ENCODE assay signal across 11 cellular contexts in the genomic region with DNA sequence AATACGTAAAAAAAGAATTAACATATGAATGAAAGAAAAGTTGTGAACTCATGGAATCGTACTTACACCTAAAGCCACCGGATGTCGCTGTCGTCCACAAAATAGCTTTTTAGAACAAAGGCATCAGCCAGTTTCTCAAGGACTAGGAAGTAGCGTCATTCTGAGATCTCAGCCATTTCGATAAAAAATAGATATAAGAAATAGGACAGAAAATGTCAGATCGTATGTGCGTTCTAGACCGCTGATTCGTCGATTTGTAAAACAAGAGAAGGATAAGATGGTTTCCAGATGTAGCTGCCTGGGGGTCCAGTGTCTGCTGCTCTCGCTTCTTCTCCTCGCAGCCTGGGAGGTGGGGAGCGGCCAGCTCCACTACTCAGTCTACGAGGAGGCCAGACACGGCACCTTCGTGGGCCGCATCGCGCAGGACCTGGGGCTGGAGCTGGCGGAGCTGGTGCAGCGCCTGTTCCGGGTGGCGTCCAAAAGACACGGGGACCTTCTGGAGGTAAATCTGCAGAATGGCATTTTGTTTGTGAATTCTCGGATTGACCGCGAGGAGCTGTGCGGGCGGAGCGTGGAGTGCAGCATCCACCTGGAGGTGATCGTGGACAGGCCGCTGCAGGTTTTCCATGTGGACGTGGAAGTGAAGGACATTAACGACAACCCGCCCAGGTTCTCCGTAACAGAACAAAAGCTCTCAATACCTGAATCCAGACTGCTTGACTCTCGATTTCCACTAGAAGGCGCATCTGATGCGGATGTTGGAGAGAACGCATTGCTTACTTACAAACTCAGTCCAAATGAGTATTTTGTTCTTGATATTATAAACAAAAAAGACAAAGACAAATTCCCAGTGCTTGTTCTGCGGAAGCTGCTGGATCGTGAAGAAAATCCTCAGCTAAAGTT. TPM values are rescaled to one million over a fixed set of nuclear protein-coding genes. Genes with fewer than 3 reads are reported as not detected.
A peak's percentile ranks its signal among the peaks of the same experiment; 100 is the strongest.
DNase-seq lines count a peak whose midpoint lies in the region; ATAC-seq and TF ChIP-seq lines count a peak whose summit lies in the region.
"Had no signal": no experiment of that assay in that cellular context is flagged by ENCODE, and none has a peak within 500 bp of the region (broad histone marks: within the 10 kb centered on the region; RNA-seq: fewer than 3 reads in every experiment).

PCDHA10 (plus strand) TSS at position 126 of the 903 bp plus-strand sequence; CDS start at position 278, 152 bp downstream.

- no peaks in the 10 kb centered on the region for H3K27me3 ChIP-seq in DOHH2 (ENCODE audit: control insufficient read depth, low read length)
- H3K27me3 ChIP-seq in duodenal mucosa (ENCODE audit: control insufficient read depth in 1 of 2, insufficient read depth in 2 of 2, low read length in 2 of 2): no peaks in the 10 kb centered on the region
- H3K27me3 ChIP-seq in neuronal stem cell (ENCODE audit: control insufficient read depth in 3 of 3, insufficient read depth in 3 of 3, low read depth in 1 of 3, low read length in 3 of 3): no peaks in the 10 kb centered on the region

- H3K27me3 Mint-ChIP-seq in T-helper 17 cell: peaks cover 25% of the 10 kb centered on the region
- H3K27me3 Mint-ChIP-seq: IgD-negative memory B cell had no signal

- no CpG with 5 or more reads among the region's 44 CpGs for WGBS in neuronal stem cell (ENCODE audit: extremely low coverage in 2 of 2, insufficient read length in 2 of 2, insufficient replicate concordance in 1 of 2), 2 donors

- H3K23ac ChIP-seq in neuronal stem cell (ENCODE audit: low read depth, low read length, poor library complexity): no peak within 1 kb of the TSS

- H3K27ac ChIP-seq in DOHH2 (ENCODE audit: low read depth, low read length): no peak within 1 kb of the TSS
- H3K27ac ChIP-seq in duodenal mucosa (ENCODE audit: low read depth, low read length): no peak within 1 kb of the TSS
- no peak within 1 kb of the TSS for H3K27ac ChIP-seq in neuronal stem cell (replicated peaks; ENCODE audit: low read length)

- no peak within 1 kb of the TSS for H2BK5ac ChIP-seq in neuronal stem cell (ENCODE audit: low read length)

- H3K4me2 ChIP-seq in DOHH2 (ENCODE audit: low read length) (no peak within 1 kb of the TSS), neuronal stem cell (ENCODE audit: insufficient read depth, low read length, poor library complexity, severe bottlenecking) (no peak within 1 kb of the TSS)

- no peaks in the 10 kb centered on the region for H3K4me1 Mint-ChIP-seq in T-helper 17 cell
- H3K4me1 Mint-ChIP-seq: IgD-negative memory B cell had no signal

- no peaks in the 10 kb centered on the region for H3K36me3 ChIP-seq in DOHH2 (ENCODE audit: control insufficient read depth, low read length)
- H3K36me3 ChIP-seq in duodenal mucosa (ENCODE audit: control insufficient read depth in 1 of 2, insufficient read depth in 2 of 2, low read length in 2 of 2): no peaks in the 10 kb centered on the region
- peaks cover 0 to 11% of the 10 kb centered on the region in 2 donors for H3K36me3 ChIP-seq in neuronal stem cell (replicated peaks in 1 of 2; ENCODE audit: control insufficient read depth in 2 of 2, insufficient read depth in 2 of 2, low read length in 2 of 2)

- H2BK12ac ChIP-seq in neuronal stem cell (ENCODE audit: low read length): no peak within 1 kb of the TSS

- H3K9ac ChIP-seq in duodenal mucosa (ENCODE audit: low read depth in 1 of 2, low read length in 2 of 2) (no peak within 1 kb of the TSS), neuronal stem cell (ENCODE audit: low read depth, low read length, poor library complexity) (peak within 1 kb of the TSS; percentile 44)

- H3K27ac Mint-ChIP-seq in T-helper 17 cell: no peak within 1 kb of the TSS
- H3K27ac Mint-ChIP-seq: IgD-negative memory B cell had no signal

- no peak within 1 kb of the TSS for H4K91ac ChIP-seq in neuronal stem cell (ENCODE audit: low read depth, low read length, poor library complexity)

- H3K4me1 ChIP-seq in DOHH2 (ENCODE audit: control insufficient read depth, low read length): no peaks in the 10 kb centered on the region
- no peaks in the 10 kb centered on the region for H3K4me1 ChIP-seq in duodenal mucosa (ENCODE audit: control insufficient read depth in 1 of 2, insufficient read depth in 2 of 2, low read length in 2 of 2)
- H3K4me1 ChIP-seq in neuronal stem cell (ENCODE audit: control insufficient read depth in 2 of 2, insufficient read depth in 1 of 2, low read depth in 1 of 2, low read length in 2 of 2): no peaks in the 10 kb centered on the region

- H3K9me2 ChIP-seq in DOHH2 (replicated peaks; ENCODE audit: control insufficient read depth, low read length): no peaks in the 10 kb centered on the region

- no peaks in the 10 kb centered on the region for H3K79me2 ChIP-seq in DOHH2 (ENCODE audit: control insufficient read depth, low read length)

- H3K4me3 ChIP-seq in DOHH2 (ENCODE audit: low read length) (no peak within 1 kb of the TSS), duodenal mucosa (ENCODE audit: low read depth in 1 of 2, low read length in 2 of 2) (peak within 1 kb of the TSS; percentile 22 to 43), neuronal stem cell (ENCODE audit: low read length in 2 of 2) (peak within 1 kb of the TSS in 1 of 2 donors; percentile 74)

- no peak within 1 kb of the TSS for H4K8ac ChIP-seq in neuronal stem cell (ENCODE audit: low read depth, low read length)

- peak; percentile 18 for TF ChIP-seq CTCF in DOHH2 (IDR thresholded peaks at IDR 0.05; ENCODE audit: low read depth, low read length, poor library complexity, severe bottlenecking)

- H3K4ac ChIP-seq in neuronal stem cell (ENCODE audit: low read length): no peak within 1 kb of the TSS

- no peak within 1 kb of the TSS for H2AK5ac ChIP-seq in neuronal stem cell (ENCODE audit: low read depth, low read length)

- H3K9me3 ChIP-seq in DOHH2 (ENCODE audit: control insufficient read depth, insufficient read depth, low read length): no peaks in the 10 kb centered on the region
- peaks cover 15 to 27% of the 10 kb centered on the region in 2 donors for H3K9me3 ChIP-seq in duodenal mucosa (ENCODE audit: control insufficient read depth in 1 of 2, low read length in 2 of 2)
- H3K9me3 ChIP-seq in neuronal stem cell (replicated peaks in 1 of 2; ENCODE audit: control insufficient read depth in 2 of 2, insufficient read depth in 1 of 2, low read depth in 1 of 2, low read length in 2 of 2): peaks cover 5 to 34% of the 10 kb centered on the region in 2 donors
- no peaks in the 10 kb centered on the region for H3K9me3 ChIP-seq in T-helper 17 cell (ENCODE audit: control insufficient read depth, low read length, poor library complexity, severe bottlenecking)

- no peaks in the 10 kb centered on the region for H3F3A ChIP-seq in DOHH2 (ENCODE audit: control insufficient read depth, insufficient read depth)

- no peak for ATAC-seq in T-helper 17 cell
- ATAC-seq in GM19023 (IDR thresholded peaks at IDR 0.05; ENCODE audit: unreplicated experiment): no peak

- no peak within 1 kb of the TSS for H2BK120ac ChIP-seq in neuronal stem cell (ENCODE audit: low read depth, low read length)

- DNase-seq in NCI-H1930 (lab: John Stamatoyannopoulos, UW): peak; percentile 0 to 4
- peak; percentile 24 for DNase-seq in neuronal stem cell (ENCODE audit: low spot score)
- no peak for DNase-seq in T-helper 17 cell
- DNase-seq in NCI-H2196 (lab: John Stamatoyannopoulos, UW; ENCODE audit: unreplicated experiment): no peak
- DNase-seq in stimulated activated naive CD4-positive, alpha-beta T cell treated with Interleukin-2 at 50 U/mL for 16 hours (lab: John Stamatoyannopoulos, UW): no peak
- DNase-seq: activated gamma-delta T cell, foreskin fibroblast had no signal

- no peaks in the 10 kb centered on the region for H4K20me1 ChIP-seq in DOHH2 (ENCODE audit: control insufficient read depth, insufficient read depth, low read depth, low read length)

- H3K36me3 Mint-ChIP-seq in T-helper 17 cell (ENCODE audit: low read depth): no peaks in the 10 kb centered on the region
- H3K36me3 Mint-ChIP-seq: IgD-negative memory B cell had no signal

- no peak within 1 kb of the TSS for H3K14ac ChIP-seq in neuronal stem cell (ENCODE audit: low read length)

- H3K79me1 ChIP-seq in neuronal stem cell (ENCODE audit: low read depth, low read length): peaks cover 4% of the 10 kb centered on the region

- no peak within 1 kb of the TSS for H3K4me3 Mint-ChIP-seq in T-helper 17 cell
- H3K4me3 Mint-ChIP-seq: IgD-negative memory B cell had no signal

- no peak within 1 kb of the TSS for H3K18ac ChIP-seq in neuronal stem cell (ENCODE audit: low read length)

- no peak within 1 kb of the TSS for H2BK15ac ChIP-seq in neuronal stem cell (ENCODE audit: low read length)

- no peak within 1 kb of the TSS for H2AFZ ChIP-seq in neuronal stem cell (ENCODE audit: low read length)

RNA-seq across cellular contexts. Expression of gene PCDHA10, which starts in this region (rescaled TPM):
- 1.2 TPM for polyA plus RNA-seq in neuronal stem cell (2013, experiment 1 of 2)
- 1.4 TPM for polyA plus RNA-seq in neuronal stem cell (2013, experiment 2 of 2)
- not detected for total RNA-seq in T-helper 17 cell
- polyA plus RNA-seq: IgD-negative memory B cell had no signal

Comparison
In these comparisons a context has a peak if more than half of its experiments do, and no peak if none do; other contexts are left out.
1. DNase-seq: peak in NCI-H1930 (2 of 2) and neuronal stem cell (single experiment); none in T-helper 17 cell (0 of 3), NCI-H2196 (single experiment) and stimulated activated naive CD4-positive, alpha-beta T cell treated with Interleukin-2 at 50 U/mL for 16 hours (single experiment).